Comparison of ENCODE assay signal across 8 cellular contexts in genomic region chr15:40105517-40106202, GRCh38. TPM values are rescaled to one million over a fixed set of nuclear protein-coding genes. Genes with fewer than 3 reads are reported as not detected.
DNase-seq lines count a peak whose midpoint lies in the region; ATAC-seq and TF ChIP-seq lines count a peak whose summit lies in the region.

No MANE protein-coding gene starts in this region.

- H3K4me1 ChIP-seq in lower lobe of right lung: peaks cover 76% of the 10 kb centered on the region
- peaks cover 49% of the 10 kb centered on the region for H3K4me1 ChIP-seq in thymus (ENCODE audit: control insufficient read depth, insufficient read depth, low read length)
- peaks cover 55% of the 10 kb centered on the region for H3K4me1 ChIP-seq in testis

- peaks cover 66% of the 10 kb centered on the region for H3K36me3 Mint-ChIP-seq in activated B cell treated with CpG ODN at 0.5 μM for 24 hours (ENCODE audit: low read depth)

- peak; percentile 31 to 41 for DNase-seq in activated CD4-positive, alpha-beta T cell treated with anti-CD3 and anti-CD28 coated beads for 4 hours
- no peak for DNase-seq in activated CD4-positive, alpha-beta T cell treated with anti-CD3 and anti-CD28 coated beads, Interleukin-2, amount 50 U/mL, for 1 hour
- DNase-seq in activated B cell treated with CpG ODN at 0.5 μM for 24 hours (peak; percentile 54), lower lobe of right lung (no peak), brain microvascular endothelial cell (no peak), testis (no peak)

- intact Hi-C loops in activated B cell treated with CpG ODN at 0.5 μM for 24 hours (cut with micrococcal nuclease) (loop anchor here (1.0 to 5.0 kb wide), 11 partner anchors 9 to 323 kb away; partner anchors contain the start of genes BUB1B, EIF2AK4, FSIP1 and INAFM2), lower lobe of right lung (cut with DNase I) (loop anchor here (10.0 kb wide), 1 partner anchor 61 kb away; no protein-coding TSS in a partner anchor), testis (cut with DNase I; ENCODE audit: low total_unique reads) (loop anchor here (10.0 kb wide), 1 partner anchor 61 kb away; no protein-coding TSS in a partner anchor)

- H3K27me3 ChIP-seq in lower lobe of right lung (ENCODE audit: low read depth) (no peaks in the 10 kb centered on the region), thymus (ENCODE audit: control insufficient read depth, insufficient read depth) (no peaks in the 10 kb centered on the region), brain microvascular endothelial cell (replicated peaks) (no peaks in the 10 kb centered on the region), testis (no peaks in the 10 kb centered on the region)

- peak overlapping the region; percentile 92 for H3K27ac Mint-ChIP-seq in activated B cell treated with CpG ODN at 0.5 μM for 24 hours

- ATAC-seq in activated B cell treated with CpG ODN at 0.5 μM for 24 hours (ENCODE audit: low read depth): peak; percentile 45
- no peak for ATAC-seq in lower lobe of right lung
- ATAC-seq in GM21423 (IDR thresholded peaks at IDR 0.05; ENCODE audit: unreplicated experiment): no peak

- H3K27ac ChIP-seq in lower lobe of right lung (peak overlapping the region; percentile 44), thymus (ENCODE audit: low read depth) (peak overlapping the region; percentile 76), brain microvascular endothelial cell (no peak overlapping the region), testis (peak overlapping the region in 1 of 2 donors; percentile 90)

- WGBS in thymus: 74% methylated on average over 9 of the region's 9 CpGs
- WGBS in testis, 2 donors: 88% methylated on average over 7 to 9 of the region's 9 CpGs

- CTCF ChIA-PET in activated B cell treated with CpG ODN at 0.5 μM for 24 hours (lab: Charles Lee): interaction anchor here (0.7 to 16.6 kb wide), 23 partner anchors 8 to 203 kb away, joined by 3 to 519 read pairs (median 8); partner anchors contain the start of genes PLCB2 and SRP14

- POLR2A ChIA-PET in activated B cell treated with CpG ODN at 0.5 μM for 24 hours (lab: Charles Lee): interaction anchor here (0.6 to 23.5 kb wide), 20 partner anchors 10 to 801 kb away, joined by 3 to 1329 read pairs (median 14); partner anchors contain the start of genes BUB1B, PLCB2 and SRP14

- H3K9me3 ChIP-seq in lower lobe of right lung (no peaks in the 10 kb centered on the region), thymus (ENCODE audit: control insufficient read depth) (no peaks in the 10 kb centered on the region), testis (no peaks in the 10 kb centered on the region)

- in situ Hi-C loops in brain microvascular endothelial cell (cut with HindIII; ENCODE audit: low pct_ligation_motif_present, low sequenced_read_pairs): loop anchor here (10.0 kb wide), 1 partner anchor 61 kb away; no protein-coding TSS in a partner anchor

- H3K9me3 Mint-ChIP-seq in activated B cell treated with CpG ODN at 0.5 μM for 24 hours: no peaks in the 10 kb centered on the region

- H3K4me1 Mint-ChIP-seq in activated B cell treated with CpG ODN at 0.5 μM for 24 hours: peaks cover 79% of the 10 kb centered on the region

- no peaks in the 10 kb centered on the region for H3K27me3 Mint-ChIP-seq in activated B cell treated with CpG ODN at 0.5 μM for 24 hours

- TF ChIP-seq CTCF in activated B cell treated with CpG ODN at 0.5 μM for 24 hours (IDR thresholded peaks at IDR 0.05) (no peak), lower lobe of right lung (IDR thresholded peaks at IDR 0.05) (no peak), brain microvascular endothelial cell (IDR thresholded peaks at IDR 0.05; ENCODE audit: low read depth, low read length, missing control alignments) (no peak), testis (IDR thresholded peaks at IDR 0.05) (no peak)

- H3K36me3 ChIP-seq in lower lobe of right lung (no peaks in the 10 kb centered on the region), thymus (ENCODE audit: control insufficient read depth, insufficient read depth) (peaks cover 53% of the 10 kb centered on the region), brain microvascular endothelial cell (replicated peaks) (no peaks in the 10 kb centered on the region), testis (ENCODE audit: low read depth, missing control alignments) (no peaks in the 10 kb centered on the region)

- H3K4me3 Mint-ChIP-seq in activated B cell treated with CpG ODN at 0.5 μM for 24 hours: peak overlapping the region; percentile 94

- TF ChIP-seq POLR2A in testis (IDR thresholded peaks at IDR 0.05): no peak

- H3K4me3 ChIP-seq in lower lobe of right lung (peak overlapping the region; percentile 30), thymus (ENCODE audit: low read length) (peak overlapping the region; percentile 97), brain microvascular endothelial cell (ENCODE audit: low read depth, low read length) (no peak overlapping the region), testis (no peak overlapping the region)

RNA-seq across cellular contexts. Expression of gene BMF, which starts 3.0 kb away (rescaled TPM):
- total RNA-seq in activated B cell treated with CpG ODN at 0.5 μM for 24 hours: 353 and 376 TPM in 2 replicates
- total RNA-seq in lower lobe of right lung: 17.2 TPM
- polyA plus RNA-seq in thymus: 70.4 TPM
- total RNA-seq in testis: 1 to 10 TPM; 6.9 to 7.7 TPM
- 4.9 TPM for polyA plus RNA-seq in testis (ENCODE audit: insufficient read depth, low read depth, low replicate concordance)

RNA-seq across cellular contexts. Expression of gene BUB1B, which starts 55.2 kb away (rescaled TPM):
- total RNA-seq in activated B cell treated with CpG ODN at 0.5 μM for 24 hours (3.9 and 4.2 TPM in 2 replicates), lower lobe of right lung (1.4 TPM), testis (10 to 100 TPM; 38.6 to 66.2 TPM)
- polyA plus RNA-seq in thymus (7.3 TPM), testis (ENCODE audit: insufficient read depth, low read depth, low replicate concordance) (53.9 TPM)

Comparison
In these comparisons a context has a peak if more than half of its experiments do, and no peak if none do; other contexts are left out.
1. DNase-seq: peak in activated CD4-positive, alpha-beta T cell treated with anti-CD3 and anti-CD28 coated beads for 4 hours (2 of 2) and activated B cell treated with CpG ODN at 0.5 μM for 24 hours (single experiment); none in activated CD4-positive, alpha-beta T cell treated with anti-CD3 and anti-CD28 coated beads, Interleukin-2, amount 50 U/mL, for 1 hour (single experiment), lower lobe of right lung (single experiment), brain microvascular endothelial cell (single experiment) and testis (single experiment).
2. H3K4me3 ChIP-seq: peak in lower lobe of right lung (single experiment) and thymus (single experiment); none in brain microvascular endothelial cell (single experiment) and testis (0 of 2).
3. RNA of gene BMF, which starts 3.0 kb away (total RNA-seq): 353 to 376 TPM in activated B cell treated with CpG ODN at 0.5 μM for 24 hours; 17.2 TPM in lower lobe of right lung (single experiment) and 6.9 to 7.7 TPM in testis; every median in the first group is over 10 times any median in the second.